ENCODE assay signal across 1 cellular context in the genomic region with DNA sequence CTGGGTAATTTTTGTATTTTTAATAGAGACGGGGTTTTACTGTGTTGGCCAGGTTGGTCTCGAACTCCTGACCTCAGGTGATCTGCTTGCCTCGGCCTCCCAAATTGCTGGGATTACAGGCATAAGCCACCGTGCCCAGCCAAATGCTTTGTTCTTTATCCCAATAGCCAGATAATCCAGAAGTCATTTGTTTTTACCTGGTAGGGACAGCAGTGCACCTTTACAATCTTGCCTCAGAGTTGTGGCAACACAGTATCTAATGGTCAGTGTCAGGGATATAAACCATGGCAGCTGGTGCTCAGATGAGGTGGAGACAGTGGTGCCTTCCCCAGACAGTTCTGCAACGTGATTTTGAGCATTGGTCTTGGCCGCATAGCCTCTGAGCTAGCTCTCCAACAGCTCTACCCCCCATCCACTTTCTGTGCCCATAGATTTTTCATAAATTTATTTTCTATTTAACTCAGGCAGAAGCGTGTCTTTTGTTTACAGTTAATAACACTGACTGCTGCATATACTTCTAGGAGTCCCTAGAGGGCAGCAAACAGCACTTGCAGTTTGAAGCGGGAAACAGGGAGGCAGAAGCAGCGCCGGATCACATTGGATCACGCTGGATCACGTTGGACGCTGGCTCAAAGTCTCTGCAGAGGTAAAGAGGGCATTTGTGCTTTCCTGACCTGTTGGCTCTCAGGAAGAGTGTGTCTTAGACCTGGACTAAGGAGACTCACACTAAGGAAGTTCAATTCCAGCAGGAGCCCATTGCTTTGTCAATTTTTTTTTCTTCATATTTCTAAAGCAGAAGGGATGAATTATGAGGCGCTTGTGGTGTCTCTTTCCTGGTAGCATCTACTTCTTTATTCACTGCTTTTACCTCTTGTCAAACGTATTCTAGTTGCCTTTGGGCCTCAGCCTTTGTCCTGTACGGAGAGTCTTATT.
TF ChIP-seq lines count a peak whose summit lies in the region.

No MANE protein-coding gene starts in this region.

TF ChIP-seq in SK-N-SH, 30 proteins besides CTCF, POLR2A, EP300 and RAD21 (continued from another document):
- TF ChIP-seq, protein P1, sequence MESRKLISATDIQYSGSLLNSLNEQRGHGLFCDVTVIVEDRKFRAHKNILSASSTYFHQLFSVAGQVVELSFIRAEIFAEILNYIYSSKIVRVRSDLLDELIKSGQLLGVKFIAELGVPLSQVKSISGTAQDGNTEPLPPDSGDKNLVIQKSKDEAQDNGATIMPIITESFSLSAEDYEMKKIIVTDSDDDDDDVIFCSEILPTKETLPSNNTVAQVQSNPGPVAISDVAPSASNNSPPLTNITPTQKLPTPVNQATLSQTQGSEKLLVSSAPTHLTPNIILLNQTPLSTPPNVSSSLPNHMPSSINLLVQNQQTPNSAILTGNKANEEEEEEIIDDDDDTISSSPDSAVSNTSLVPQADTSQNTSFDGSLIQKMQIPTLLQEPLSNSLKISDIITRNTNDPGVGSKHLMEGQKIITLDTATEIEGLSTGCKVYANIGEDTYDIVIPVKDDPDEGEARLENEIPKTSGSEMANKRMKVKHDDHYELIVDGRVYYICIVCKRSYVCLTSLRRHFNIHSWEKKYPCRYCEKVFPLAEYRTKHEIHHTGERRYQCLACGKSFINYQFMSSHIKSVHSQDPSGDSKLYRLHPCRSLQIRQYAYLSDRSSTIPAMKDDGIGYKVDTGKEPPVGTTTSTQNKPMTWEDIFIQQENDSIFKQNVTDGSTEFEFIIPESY (IDR thresholded peaks at IDR 0.05; ENCODE audit: borderline replicate concordance, low read depth) = peak; percentile 32; the same call in 1 of the 2 replicates
- TF ChIP-seq FOXJ3 (CRISPR knock-in tag; IDR thresholded peaks at IDR 0.05) = 0 out of 2 replicates have a peak, but pooled peaks have one; percentile 49
- peak; percentile 61 for TF ChIP-seq SMC3 (IDR thresholded peaks at IDR 0.05; ENCODE audit: low read depth, low read length)
- peak; percentile 69 for TF ChIP-seq CHD2 (IDR thresholded peaks at IDR 0.05; ENCODE audit: low read length, partially characterized antibody)
- no peak for TF ChIP-seq NRF1 (IDR thresholded peaks at IDR 0.05; ENCODE audit: low read depth, low read length)
- TF ChIP-seq, protein P2, sequence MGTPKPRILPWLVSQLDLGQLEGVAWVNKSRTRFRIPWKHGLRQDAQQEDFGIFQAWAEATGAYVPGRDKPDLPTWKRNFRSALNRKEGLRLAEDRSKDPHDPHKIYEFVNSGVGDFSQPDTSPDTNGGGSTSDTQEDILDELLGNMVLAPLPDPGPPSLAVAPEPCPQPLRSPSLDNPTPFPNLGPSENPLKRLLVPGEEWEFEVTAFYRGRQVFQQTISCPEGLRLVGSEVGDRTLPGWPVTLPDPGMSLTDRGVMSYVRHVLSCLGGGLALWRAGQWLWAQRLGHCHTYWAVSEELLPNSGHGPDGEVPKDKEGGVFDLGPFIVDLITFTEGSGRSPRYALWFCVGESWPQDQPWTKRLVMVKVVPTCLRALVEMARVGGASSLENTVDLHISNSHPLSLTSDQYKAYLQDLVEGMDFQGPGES (IDR thresholded peaks at IDR 0.05; ENCODE audit: low read depth, low read length) = no peak
- TF ChIP-seq JUND (IDR thresholded peaks at IDR 0.05) = no peak
- TF ChIP-seq YY1 (IDR thresholded peaks at IDR 0.05; ENCODE audit: low read depth) = no peak
- no peak for TF ChIP-seq EZH2phosphoT487 (IDR thresholded peaks at IDR 0.05; ENCODE audit: borderline replicate concordance, low read depth)
- no peak for TF ChIP-seq MEF2A (IDR thresholded peaks at IDR 0.05; ENCODE audit: borderline replicate concordance, low read depth)
- peak; percentile 35; the same call in 1 of the 2 replicates for TF ChIP-seq TAF1 (IDR thresholded peaks at IDR 0.05; ENCODE audit: borderline replicate concordance, low read depth, low read length)
- TF ChIP-seq, protein P3, sequence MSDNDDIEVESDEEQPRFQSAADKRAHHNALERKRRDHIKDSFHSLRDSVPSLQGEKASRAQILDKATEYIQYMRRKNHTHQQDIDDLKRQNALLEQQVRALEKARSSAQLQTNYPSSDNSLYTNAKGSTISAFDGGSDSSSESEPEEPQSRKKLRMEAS (IDR thresholded peaks at IDR 0.05; ENCODE audit: low read depth) = peak; percentile 93
- TF ChIP-seq FOXM1 (IDR thresholded peaks at IDR 0.05; ENCODE audit: low read depth) = no peak
- no peak for TF ChIP-seq TEAD4 (IDR thresholded peaks at IDR 0.05; ENCODE audit: borderline replicate concordance, insufficient read depth)
- no peak for TF ChIP-seq TCF12 (IDR thresholded peaks at IDR 0.05)
- peak; percentile 77; the same call in 1 of the 2 replicates for TF ChIP-seq MXI1 (IDR thresholded peaks at IDR 0.05; ENCODE audit: low read depth, low read length)
- no peak for TF ChIP-seq GABPA (IDR thresholded peaks at IDR 0.05; ENCODE audit: low read depth)
- TF ChIP-seq, protein P4, sequence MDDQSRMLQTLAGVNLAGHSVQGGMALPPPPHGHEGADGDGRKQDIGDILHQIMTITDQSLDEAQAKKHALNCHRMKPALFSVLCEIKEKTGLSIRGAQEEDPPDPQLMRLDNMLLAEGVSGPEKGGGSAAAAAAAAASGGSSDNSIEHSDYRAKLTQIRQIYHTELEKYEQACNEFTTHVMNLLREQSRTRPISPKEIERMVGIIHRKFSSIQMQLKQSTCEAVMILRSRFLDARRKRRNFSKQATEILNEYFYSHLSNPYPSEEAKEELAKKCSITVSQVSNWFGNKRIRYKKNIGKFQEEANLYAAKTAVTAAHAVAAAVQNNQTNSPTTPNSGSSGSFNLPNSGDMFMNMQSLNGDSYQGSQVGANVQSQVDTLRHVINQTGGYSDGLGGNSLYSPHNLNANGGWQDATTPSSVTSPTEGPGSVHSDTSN (IDR thresholded peaks at IDR 0.05) = 0 out of 2 replicates have a peak, but pooled peaks have one; percentile 5
- no peak for TF ChIP-seq RCOR1 (IDR thresholded peaks at IDR 0.05; ENCODE audit: low read length)
- no peak for TF ChIP-seq NFIC (IDR thresholded peaks at IDR 0.05; ENCODE audit: borderline replicate concordance)
- no peak for TF ChIP-seq POLR2AphosphoS5 (IDR thresholded peaks at IDR 0.05; ENCODE audit: low read depth, low read length)
- no peak for TF ChIP-seq ELF1 (IDR thresholded peaks at IDR 0.05)
- no peak for TF ChIP-seq GATA2 (CRISPR knock-in tag; IDR thresholded peaks at IDR 0.05)
- no peak for TF ChIP-seq RXRA (IDR thresholded peaks at IDR 0.05; ENCODE audit: borderline replicate concordance, low read depth)
- TF ChIP-seq FOSL2 (IDR thresholded peaks at IDR 0.05; ENCODE audit: borderline replicate concordance, low read depth) = no peak
- peak; percentile 60; the same call in 1 of the 2 replicates for TF ChIP-seq SIN3A (IDR thresholded peaks at IDR 0.05; ENCODE audit: borderline replicate concordance, low read depth, low read length)
